Comparison of ENCODE assay signal across 1 cellular context in the genomic region with DNA sequence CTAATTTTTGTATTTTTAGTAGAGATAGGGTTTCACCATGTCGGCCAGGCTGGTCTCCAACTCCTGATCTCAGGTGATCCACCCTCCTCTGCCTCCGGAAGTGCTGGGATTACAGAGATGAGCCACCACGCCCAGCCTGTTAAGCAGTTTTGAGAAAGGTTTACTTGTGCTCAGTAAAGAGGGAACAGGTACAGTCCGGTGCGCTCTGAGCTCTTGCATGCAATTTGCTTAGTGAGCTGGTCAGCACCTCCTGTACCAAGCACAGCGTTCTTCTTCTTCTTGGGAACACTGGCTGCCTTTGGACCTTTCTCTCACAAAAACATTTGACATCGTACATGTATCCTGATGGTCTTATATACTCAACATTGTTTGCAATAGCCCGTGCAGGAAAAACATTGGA.
TF ChIP-seq lines count a peak whose summit lies in the region.

No MANE protein-coding gene starts in this region.

TF ChIP-seq in HepG2, 621 proteins besides CTCF, POLR2A, EP300 and RAD21:
- TF ChIP-seq ZFP36 (IDR thresholded peaks at IDR 0.05; ENCODE audit: borderline replicate concordance, low read depth, low read length, partially characterized antibody), result no peak
- no peak for TF ChIP-seq ZNF616 (CRISPR knock-in tag; IDR thresholded peaks at IDR 0.05; ENCODE audit: low read depth)
- TF ChIP-seq, protein P1, sequence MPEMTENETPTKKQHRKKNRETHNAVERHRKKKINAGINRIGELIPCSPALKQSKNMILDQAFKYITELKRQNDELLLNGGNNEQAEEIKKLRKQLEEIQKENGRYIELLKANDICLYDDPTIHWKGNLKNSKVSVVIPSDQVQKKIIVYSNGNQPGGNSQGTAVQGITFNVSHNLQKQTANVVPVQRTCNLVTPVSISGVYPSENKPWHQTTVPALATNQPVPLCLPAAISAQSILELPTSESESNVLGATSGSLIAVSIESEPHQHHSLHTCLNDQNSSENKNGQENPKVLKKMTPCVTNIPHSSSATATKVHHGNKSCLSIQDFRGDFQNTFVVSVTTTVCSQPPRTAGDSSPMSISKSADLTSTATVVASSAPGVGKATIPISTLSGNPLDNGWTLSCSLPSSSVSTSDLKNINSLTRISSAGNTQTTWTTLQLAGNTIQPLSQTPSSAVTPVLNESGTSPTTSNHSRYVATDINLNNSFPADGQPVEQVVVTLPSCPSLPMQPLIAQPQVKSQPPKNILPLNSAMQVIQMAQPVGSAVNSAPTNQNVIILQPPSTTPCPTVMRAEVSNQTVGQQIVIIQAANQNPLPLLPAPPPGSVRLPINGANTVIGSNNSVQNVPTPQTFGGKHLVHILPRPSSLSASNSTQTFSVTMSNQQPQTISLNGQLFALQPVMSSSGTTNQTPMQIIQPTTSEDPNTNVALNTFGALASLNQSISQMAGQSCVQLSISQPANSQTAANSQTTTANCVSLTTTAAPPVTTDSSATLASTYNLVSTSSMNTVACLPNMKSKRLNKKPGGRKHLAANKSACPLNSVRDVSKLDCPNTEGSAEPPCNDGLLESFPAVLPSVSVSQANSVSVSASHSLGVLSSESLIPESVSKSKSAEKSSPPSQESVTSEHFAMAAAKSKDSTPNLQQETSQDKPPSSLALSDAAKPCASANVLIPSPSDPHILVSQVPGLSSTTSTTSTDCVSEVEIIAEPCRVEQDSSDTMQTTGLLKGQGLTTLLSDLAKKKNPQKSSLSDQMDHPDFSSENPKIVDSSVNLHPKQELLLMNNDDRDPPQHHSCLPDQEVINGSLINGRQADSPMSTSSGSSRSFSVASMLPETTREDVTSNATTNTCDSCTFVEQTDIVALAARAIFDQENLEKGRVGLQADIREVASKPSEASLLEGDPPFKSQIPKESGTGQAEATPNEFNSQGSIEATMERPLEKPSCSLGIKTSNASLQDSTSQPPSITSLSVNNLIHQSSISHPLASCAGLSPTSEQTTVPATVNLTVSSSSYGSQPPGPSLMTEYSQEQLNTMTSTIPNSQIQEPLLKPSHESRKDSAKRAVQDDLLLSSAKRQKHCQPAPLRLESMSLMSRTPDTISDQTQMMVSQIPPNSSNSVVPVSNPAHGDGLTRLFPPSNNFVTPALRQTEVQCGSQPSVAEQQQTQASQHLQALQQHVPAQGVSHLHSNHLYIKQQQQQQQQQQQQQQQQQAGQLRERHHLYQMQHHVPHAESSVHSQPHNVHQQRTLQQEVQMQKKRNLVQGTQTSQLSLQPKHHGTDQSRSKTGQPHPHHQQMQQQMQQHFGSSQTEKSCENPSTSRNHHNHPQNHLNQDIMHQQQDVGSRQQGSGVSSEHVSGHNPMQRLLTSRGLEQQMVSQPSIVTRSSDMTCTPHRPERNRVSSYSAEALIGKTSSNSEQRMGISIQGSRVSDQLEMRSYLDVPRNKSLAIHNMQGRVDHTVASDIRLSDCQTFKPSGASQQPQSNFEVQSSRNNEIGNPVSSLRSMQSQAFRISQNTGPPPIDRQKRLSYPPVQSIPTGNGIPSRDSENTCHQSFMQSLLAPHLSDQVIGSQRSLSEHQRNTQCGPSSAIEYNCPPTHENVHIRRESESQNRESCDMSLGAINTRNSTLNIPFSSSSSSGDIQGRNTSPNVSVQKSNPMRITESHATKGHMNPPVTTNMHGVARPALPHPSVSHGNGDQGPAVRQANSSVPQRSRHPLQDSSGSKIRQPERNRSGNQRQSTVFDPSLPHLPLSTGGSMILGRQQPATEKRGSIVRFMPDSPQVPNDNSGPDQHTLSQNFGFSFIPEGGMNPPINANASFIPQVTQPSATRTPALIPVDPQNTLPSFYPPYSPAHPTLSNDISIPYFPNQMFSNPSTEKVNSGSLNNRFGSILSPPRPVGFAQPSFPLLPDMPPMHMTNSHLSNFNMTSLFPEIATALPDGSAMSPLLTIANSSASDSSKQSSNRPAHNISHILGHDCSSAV (CRISPR knock-in tag; IDR thresholded peaks at IDR 0.05; ENCODE audit: borderline replicate concordance), result no peak
- TF ChIP-seq ZNF678 (CRISPR knock-in tag; IDR thresholded peaks at IDR 0.05), result no peak
- no peak for TF ChIP-seq TSC22D2 (CRISPR knock-in tag; IDR thresholded peaks at IDR 0.05; ENCODE audit: borderline replicate concordance)
- no peak for TF ChIP-seq ZNF816 (CRISPR knock-in tag; IDR thresholded peaks at IDR 0.05; ENCODE audit: borderline replicate concordance)
- TF ChIP-seq, protein P2, sequence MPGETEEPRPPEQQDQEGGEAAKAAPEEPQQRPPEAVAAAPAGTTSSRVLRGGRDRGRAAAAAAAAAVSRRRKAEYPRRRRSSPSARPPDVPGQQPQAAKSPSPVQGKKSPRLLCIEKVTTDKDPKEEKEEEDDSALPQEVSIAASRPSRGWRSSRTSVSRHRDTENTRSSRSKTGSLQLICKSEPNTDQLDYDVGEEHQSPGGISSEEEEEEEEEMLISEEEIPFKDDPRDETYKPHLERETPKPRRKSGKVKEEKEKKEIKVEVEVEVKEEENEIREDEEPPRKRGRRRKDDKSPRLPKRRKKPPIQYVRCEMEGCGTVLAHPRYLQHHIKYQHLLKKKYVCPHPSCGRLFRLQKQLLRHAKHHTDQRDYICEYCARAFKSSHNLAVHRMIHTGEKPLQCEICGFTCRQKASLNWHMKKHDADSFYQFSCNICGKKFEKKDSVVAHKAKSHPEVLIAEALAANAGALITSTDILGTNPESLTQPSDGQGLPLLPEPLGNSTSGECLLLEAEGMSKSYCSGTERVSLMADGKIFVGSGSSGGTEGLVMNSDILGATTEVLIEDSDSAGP (CRISPR knock-in tag; IDR thresholded peaks at IDR 0.05; ENCODE audit: borderline replicate concordance), result no peak
- TF ChIP-seq, protein P3, sequence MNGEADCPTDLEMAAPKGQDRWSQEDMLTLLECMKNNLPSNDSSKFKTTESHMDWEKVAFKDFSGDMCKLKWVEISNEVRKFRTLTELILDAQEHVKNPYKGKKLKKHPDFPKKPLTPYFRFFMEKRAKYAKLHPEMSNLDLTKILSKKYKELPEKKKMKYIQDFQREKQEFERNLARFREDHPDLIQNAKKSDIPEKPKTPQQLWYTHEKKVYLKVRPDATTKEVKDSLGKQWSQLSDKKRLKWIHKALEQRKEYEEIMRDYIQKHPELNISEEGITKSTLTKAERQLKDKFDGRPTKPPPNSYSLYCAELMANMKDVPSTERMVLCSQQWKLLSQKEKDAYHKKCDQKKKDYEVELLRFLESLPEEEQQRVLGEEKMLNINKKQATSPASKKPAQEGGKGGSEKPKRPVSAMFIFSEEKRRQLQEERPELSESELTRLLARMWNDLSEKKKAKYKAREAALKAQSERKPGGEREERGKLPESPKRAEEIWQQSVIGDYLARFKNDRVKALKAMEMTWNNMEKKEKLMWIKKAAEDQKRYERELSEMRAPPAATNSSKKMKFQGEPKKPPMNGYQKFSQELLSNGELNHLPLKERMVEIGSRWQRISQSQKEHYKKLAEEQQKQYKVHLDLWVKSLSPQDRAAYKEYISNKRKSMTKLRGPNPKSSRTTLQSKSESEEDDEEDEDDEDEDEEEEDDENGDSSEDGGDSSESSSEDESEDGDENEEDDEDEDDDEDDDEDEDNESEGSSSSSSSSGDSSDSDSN (CRISPR knock-in tag; IDR thresholded peaks at IDR 0.05), result no peak
- no peak for TF ChIP-seq RFXANK (CRISPR knock-in tag; IDR thresholded peaks at IDR 0.05)
TF ChIP-seq in HepG2: peak in this region for 0.
